In the genomic region with DNA sequence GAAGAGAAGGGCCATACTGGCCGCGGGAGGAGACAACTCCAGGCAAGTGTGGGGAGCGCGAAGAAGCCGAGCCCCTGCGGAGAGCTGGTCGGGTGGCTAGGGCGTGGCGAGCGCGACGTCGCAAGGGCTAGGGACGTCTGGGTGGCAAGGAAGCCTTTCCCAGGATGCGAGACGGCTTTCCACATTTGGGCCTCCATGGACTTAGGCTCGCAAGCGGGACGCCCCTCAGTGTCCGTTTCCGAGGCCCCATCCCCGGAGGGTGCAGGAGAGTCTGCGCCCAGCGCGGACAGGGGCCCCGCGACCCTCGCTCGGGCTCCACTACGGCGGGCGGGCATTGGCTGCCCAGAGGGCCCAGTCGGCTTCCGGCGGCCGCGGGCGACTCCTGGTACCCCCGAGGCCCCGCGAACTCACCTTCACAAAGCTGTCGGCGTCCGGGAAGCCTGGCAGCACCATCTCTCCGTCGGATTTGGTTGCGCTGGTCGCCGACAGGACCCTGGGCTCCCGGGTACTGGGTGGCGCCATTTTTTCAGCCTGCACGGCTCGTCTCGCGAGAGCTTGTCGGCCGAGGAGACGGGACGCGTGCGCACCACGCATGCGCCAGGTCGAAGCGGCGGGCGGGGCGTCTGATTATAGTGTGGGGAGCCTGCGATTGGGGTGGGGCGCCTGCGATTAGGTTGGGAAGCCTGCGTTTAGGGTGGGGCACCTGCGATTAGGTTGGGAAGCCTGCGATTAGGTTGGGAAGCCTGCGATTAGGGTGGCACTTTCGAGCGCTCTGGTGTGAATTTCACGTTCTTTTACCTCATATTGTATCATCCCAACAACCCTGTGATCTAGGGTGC, we compare ENCODE assay signal across 1 cellular context.
TF ChIP-seq lines count a peak whose summit lies in the region.

TSS of gene EXOSC10 (minus strand) at position 560 of the 839 bp plus-strand sequence. CDS start at position 522, 38 bp downstream.

TF ChIP-seq in HEK293, 187 proteins besides CTCF, POLR2A, EP300 and RAD21 (continued from another document and continues in another):
- no peak for TF ChIP-seq ZNF16 (tag by site-specific recombination; IDR thresholded peaks at IDR 0.05; ENCODE audit: low read depth)
- no peak for TF ChIP-seq ZNF549 (tag by site-specific recombination; IDR thresholded peaks at IDR 0.05)
- TF ChIP-seq ZBTB48 (tag by site-specific recombination; IDR thresholded peaks at IDR 0.05): peak; percentile 92
- TF ChIP-seq ZFP37 (tag by site-specific recombination; IDR thresholded peaks at IDR 0.05): peak; percentile 77
- TF ChIP-seq ZSCAN5A (tag by site-specific recombination; IDR thresholded peaks at IDR 0.05): no peak; the same call in 1 of the 2 replicates
- TF ChIP-seq, protein P1, sequence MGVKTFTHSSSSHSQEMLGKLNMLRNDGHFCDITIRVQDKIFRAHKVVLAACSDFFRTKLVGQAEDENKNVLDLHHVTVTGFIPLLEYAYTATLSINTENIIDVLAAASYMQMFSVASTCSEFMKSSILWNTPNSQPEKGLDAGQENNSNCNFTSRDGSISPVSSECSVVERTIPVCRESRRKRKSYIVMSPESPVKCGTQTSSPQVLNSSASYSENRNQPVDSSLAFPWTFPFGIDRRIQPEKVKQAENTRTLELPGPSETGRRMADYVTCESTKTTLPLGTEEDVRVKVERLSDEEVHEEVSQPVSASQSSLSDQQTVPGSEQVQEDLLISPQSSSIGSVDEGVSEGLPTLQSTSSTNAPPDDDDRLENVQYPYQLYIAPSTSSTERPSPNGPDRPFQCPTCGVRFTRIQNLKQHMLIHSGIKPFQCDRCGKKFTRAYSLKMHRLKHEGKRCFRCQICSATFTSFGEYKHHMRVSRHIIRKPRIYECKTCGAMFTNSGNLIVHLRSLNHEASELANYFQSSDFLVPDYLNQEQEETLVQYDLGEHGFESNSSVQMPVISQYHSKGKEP (tag by site-specific recombination; IDR thresholded peaks at IDR 0.05): no peak
- TF ChIP-seq ZNF558 (tag by site-specific recombination; IDR thresholded peaks at IDR 0.05): no peak
- TF ChIP-seq ZNF292 (tag by site-specific recombination; IDR thresholded peaks at IDR 0.05; ENCODE audit: borderline replicate concordance, low read depth): no peak
- no peak for TF ChIP-seq ZNF138 (tag by site-specific recombination; IDR thresholded peaks at IDR 0.05; ENCODE audit: borderline replicate concordance)
- TF ChIP-seq SCRT1 (tag by site-specific recombination; IDR thresholded peaks at IDR 0.05; ENCODE audit: borderline replicate concordance): no peak
- no peak for TF ChIP-seq ZNF623 (tag by site-specific recombination; IDR thresholded peaks at IDR 0.05)
- TF ChIP-seq ZNF76 (tag by site-specific recombination; IDR thresholded peaks at IDR 0.05; ENCODE audit: borderline replicate concordance, low read depth): peak; percentile 90
- TF ChIP-seq, protein P2, sequence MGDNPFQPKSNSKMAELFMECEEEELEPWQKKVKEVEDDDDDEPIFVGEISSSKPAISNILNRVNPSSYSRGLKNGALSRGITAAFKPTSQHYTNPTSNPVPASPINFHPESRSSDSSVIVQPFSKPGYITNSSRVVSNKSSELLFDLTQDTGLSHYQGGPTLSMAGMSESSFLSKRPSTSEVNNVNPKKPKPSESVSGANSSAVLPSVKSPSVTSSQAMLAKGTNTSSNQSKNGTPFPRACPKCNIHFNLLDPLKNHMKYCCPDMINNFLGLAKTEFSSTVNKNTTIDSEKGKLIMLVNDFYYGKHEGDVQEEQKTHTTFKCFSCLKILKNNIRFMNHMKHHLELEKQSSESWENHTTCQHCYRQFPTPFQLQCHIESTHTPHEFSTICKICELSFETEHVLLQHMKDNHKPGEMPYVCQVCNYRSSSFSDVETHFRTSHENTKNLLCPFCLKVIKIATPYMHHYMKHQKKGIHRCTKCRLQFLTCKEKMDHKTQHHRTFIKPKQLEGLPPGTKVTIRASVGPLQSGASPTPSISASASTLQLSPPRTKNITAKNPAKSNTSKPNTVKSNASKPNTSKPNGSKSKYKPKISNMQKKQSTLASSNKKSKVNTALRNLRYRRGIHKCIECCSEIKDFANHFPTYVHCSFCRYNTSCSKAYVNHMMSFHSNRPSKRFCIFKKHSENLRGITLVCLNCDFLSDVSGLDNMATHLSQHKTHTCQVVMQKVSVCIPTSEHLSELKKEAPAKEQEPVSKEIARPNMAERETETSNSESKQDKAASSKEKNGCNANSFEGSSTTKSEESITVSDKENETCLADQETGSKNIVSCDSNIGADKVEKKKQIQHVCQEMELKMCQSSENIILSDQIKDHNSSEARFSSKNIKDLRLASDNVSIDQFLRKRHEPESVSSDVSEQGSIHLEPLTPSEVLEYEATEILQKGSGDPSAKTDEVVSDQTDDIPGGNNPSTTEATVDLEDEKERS (tag by site-specific recombination; IDR thresholded peaks at IDR 0.05): no peak
- TF ChIP-seq ZNF266 (tag by site-specific recombination; IDR thresholded peaks at IDR 0.05; ENCODE audit: low read depth): no peak
- TF ChIP-seq ZNF529 (tag by site-specific recombination; IDR thresholded peaks at IDR 0.05; ENCODE audit: insufficient replicate concordance): no peak
- no peak for TF ChIP-seq ZNF350 (tag by site-specific recombination; IDR thresholded peaks at IDR 0.05)
- TF ChIP-seq ZNF555 (tag by site-specific recombination; conservative IDR thresholded peaks at IDR 0.05): no peak
- no peak for TF ChIP-seq ZNF146 (tag by site-specific recombination; IDR thresholded peaks at IDR 0.05)
- TF ChIP-seq, protein P3, sequence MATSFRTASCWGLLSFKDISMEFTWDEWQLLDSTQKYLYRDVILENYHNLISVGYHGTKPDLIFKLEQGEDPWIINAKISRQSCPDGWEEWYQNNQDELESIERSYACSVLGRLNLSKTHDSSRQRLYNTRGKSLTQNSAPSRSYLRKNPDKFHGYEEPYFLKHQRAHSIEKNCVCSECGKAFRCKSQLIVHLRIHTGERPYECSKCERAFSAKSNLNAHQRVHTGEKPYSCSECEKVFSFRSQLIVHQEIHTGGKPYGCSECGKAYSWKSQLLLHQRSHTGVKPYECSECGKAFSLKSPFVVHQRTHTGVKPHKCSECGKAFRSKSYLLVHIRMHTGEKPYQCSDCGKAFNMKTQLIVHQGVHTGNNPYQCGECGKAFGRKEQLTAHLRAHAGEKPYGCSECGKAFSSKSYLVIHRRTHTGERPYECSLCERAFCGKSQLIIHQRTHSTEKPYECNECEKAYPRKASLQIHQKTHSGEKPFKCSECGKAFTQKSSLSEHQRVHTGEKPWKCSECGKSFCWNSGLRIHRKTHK (tag by site-specific recombination; IDR thresholded peaks at IDR 0.05): no peak
- TF ChIP-seq ZNF155 (tag by site-specific recombination; IDR thresholded peaks at IDR 0.05): no peak
- peak; percentile 83; the same call in 1 of the 2 replicates for TF ChIP-seq PBX3 (CRISPR knock-in tag; IDR thresholded peaks at IDR 0.05)
- TF ChIP-seq ZNF121 (tag by site-specific recombination; IDR thresholded peaks at IDR 0.05): no peak
- no peak for TF ChIP-seq ZNF157 (tag by site-specific recombination; IDR thresholded peaks at IDR 0.05)
- no peak for TF ChIP-seq FEZF1 (tag by site-specific recombination; IDR thresholded peaks at IDR 0.05)
- no peak for TF ChIP-seq ZFP41 (tag by site-specific recombination; IDR thresholded peaks at IDR 0.05; ENCODE audit: borderline replicate concordance)
- peak; percentile 50 for TF ChIP-seq SP2 (tag by site-specific recombination; IDR thresholded peaks at IDR 0.05)
- TF ChIP-seq ZNF202 (tag by site-specific recombination; IDR thresholded peaks at IDR 0.05; ENCODE audit: borderline replicate concordance): no peak
- TF ChIP-seq ZNF211 (tag by site-specific recombination; IDR thresholded peaks at IDR 0.05; ENCODE audit: low read depth): no peak
- TF ChIP-seq ZNF184 (tag by site-specific recombination; IDR thresholded peaks at IDR 0.05): no peak
- TF ChIP-seq ZNF792 (tag by site-specific recombination; IDR thresholded peaks at IDR 0.05): no peak
- no peak for TF ChIP-seq ZFP69B (tag by site-specific recombination; IDR thresholded peaks at IDR 0.05)
- TF ChIP-seq ZNF791 (tag by site-specific recombination; IDR thresholded peaks at IDR 0.05): no peak
- no peak for TF ChIP-seq ZNF645 (tag by site-specific recombination; IDR thresholded peaks at IDR 0.05)
- no peak for TF ChIP-seq ZNF677 (tag by site-specific recombination; IDR thresholded peaks at IDR 0.05)
- no peak for TF ChIP-seq ZSCAN16 (tag by site-specific recombination; IDR thresholded peaks at IDR 0.05)
- TF ChIP-seq, protein P4, sequence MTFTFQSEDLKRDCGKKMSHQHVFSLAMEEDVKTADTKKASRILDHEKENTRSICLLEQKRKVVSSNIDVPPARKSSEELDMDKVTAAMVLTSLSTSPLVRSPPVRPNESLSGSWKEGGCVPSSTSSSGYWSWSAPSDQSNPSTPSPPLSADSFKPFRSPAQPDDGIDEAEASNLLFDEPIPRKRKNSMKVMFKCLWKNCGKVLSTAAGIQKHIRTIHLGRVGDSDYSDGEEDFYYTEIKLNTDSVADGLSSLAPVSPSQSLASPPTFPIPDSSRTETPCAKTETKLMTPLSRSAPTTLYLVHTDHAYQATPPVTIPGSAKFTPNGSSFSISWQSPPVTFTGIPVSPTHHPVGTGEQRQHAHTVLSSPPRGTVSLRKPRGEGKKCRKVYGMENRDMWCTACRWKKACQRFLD (tag by site-specific recombination; IDR thresholded peaks at IDR 0.05): no peak
- TF ChIP-seq ZNF585B (tag by site-specific recombination; IDR thresholded peaks at IDR 0.05): no peak
- no peak for TF ChIP-seq ZSCAN30 (tag by site-specific recombination; IDR thresholded peaks at IDR 0.05)
- TF ChIP-seq ZNF23 (tag by site-specific recombination; IDR thresholded peaks at IDR 0.05; ENCODE audit: borderline replicate concordance): no peak
- TF ChIP-seq YY2 (tag by site-specific recombination; IDR thresholded peaks at IDR 0.05): peak; percentile 96
- TF ChIP-seq REST (tag by site-specific recombination; IDR thresholded peaks at IDR 0.05): no peak
- TF ChIP-seq, protein P5, sequence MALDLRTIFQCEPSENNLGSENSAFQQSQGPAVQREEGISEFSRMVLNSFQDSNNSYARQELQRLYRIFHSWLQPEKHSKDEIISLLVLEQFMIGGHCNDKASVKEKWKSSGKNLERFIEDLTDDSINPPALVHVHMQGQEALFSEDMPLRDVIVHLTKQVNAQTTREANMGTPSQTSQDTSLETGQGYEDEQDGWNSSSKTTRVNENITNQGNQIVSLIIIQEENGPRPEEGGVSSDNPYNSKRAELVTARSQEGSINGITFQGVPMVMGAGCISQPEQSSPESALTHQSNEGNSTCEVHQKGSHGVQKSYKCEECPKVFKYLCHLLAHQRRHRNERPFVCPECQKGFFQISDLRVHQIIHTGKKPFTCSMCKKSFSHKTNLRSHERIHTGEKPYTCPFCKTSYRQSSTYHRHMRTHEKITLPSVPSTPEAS (tag by site-specific recombination; IDR thresholded peaks at IDR 0.05): no peak
- no peak for TF ChIP-seq MYNN (tag by site-specific recombination; IDR thresholded peaks at IDR 0.05; ENCODE audit: borderline replicate concordance)
- TF ChIP-seq TRIM28 (IDR thresholded peaks at IDR 0.05; ENCODE audit: borderline replicate concordance, low read length): no peak
- TF ChIP-seq ZNF670 (tag by site-specific recombination; IDR thresholded peaks at IDR 0.05; ENCODE audit: low read depth): no peak
- peak; percentile 48 for TF ChIP-seq KLF16 (tag by site-specific recombination; IDR thresholded peaks at IDR 0.05)
- TF ChIP-seq GFI1B (tag by site-specific recombination; IDR thresholded peaks at IDR 0.05): no peak
- no peak for TF ChIP-seq ZNF621 (tag by site-specific recombination; IDR thresholded peaks at IDR 0.05)
- peak; percentile 90 for TF ChIP-seq KLF7 (tag by site-specific recombination; IDR thresholded peaks at IDR 0.05; ENCODE audit: borderline replicate concordance)
